ENCODE assay signal across 9 cellular contexts in genomic region chr4:98447648-98448047, GRCh38.
DNase-seq lines count a peak whose midpoint lies in the region; ATAC-seq and TF ChIP-seq lines count a peak whose summit lies in the region.
"Had no signal": no experiment of that assay in that cellular context is flagged by ENCODE, and none has a peak within 500 bp of the region (broad histone marks: within the 10 kb centered on the region; RNA-seq: fewer than 3 reads in every experiment).

No MANE protein-coding gene starts in this region.

- no peaks in the 10 kb centered on the region for H3K27me3 ChIP-seq in HL-60 (ENCODE audit: insufficient read depth, poor library complexity, severe bottlenecking)

- peak overlapping the region; percentile 94 for H3K27ac Mint-ChIP-seq in activated naive CD8-positive, alpha-beta T cell treated with anti-CD3 and anti-CD28 coated beads for 36 hours
- peak overlapping the region; percentile 85 to 96 (median 90) for H3K27ac Mint-ChIP-seq in naive B cell

- H3K36me3 Mint-ChIP-seq in activated naive CD8-positive, alpha-beta T cell treated with anti-CD3 and anti-CD28 coated beads for 36 hours, result peaks cover 31% of the 10 kb centered on the region
- peaks cover 5 to 6% of the 10 kb centered on the region in 2 donors for H3K36me3 Mint-ChIP-seq in naive B cell

- peaks cover 33% of the 10 kb centered on the region for H3K4me1 Mint-ChIP-seq in activated naive CD8-positive, alpha-beta T cell treated with anti-CD3 and anti-CD28 coated beads for 36 hours
- H3K4me1 Mint-ChIP-seq in naive B cell, result peaks cover 31 to 48% (median 45%) of the 10 kb centered on the region in 3 donors

- H3K4me3 Mint-ChIP-seq in activated naive CD8-positive, alpha-beta T cell treated with anti-CD3 and anti-CD28 coated beads for 36 hours, result peak overlapping the region; percentile 57
- peak overlapping the region; percentile 73 to 91 (median 84) for H3K4me3 Mint-ChIP-seq in naive B cell

- no peaks in the 10 kb centered on the region for H3K27me3 Mint-ChIP-seq in activated naive CD8-positive, alpha-beta T cell treated with anti-CD3 and anti-CD28 coated beads for 36 hours
- no peaks in the 10 kb centered on the region for H3K27me3 Mint-ChIP-seq in naive B cell

- peaks cover 2% of the 10 kb centered on the region for H3K9me3 Mint-ChIP-seq in activated naive CD8-positive, alpha-beta T cell treated with anti-CD3 and anti-CD28 coated beads for 36 hours
- peaks cover 0 to 4% (median 0%) of the 10 kb centered on the region in 7 donors for H3K9me3 Mint-ChIP-seq in naive B cell

- peak; percentile 30 for DNase-seq in GM12865 (ENCODE audit: low read depth)
- DNase-seq in HL-60 (ENCODE audit: low read depth in 1 of 2, low spot score in 1 of 2), result peak in 1 of 2 experiments; percentile 20
- no peak for DNase-seq in activated naive CD8-positive, alpha-beta T cell treated with anti-CD3 and anti-CD28 coated beads for 36 hours
- peak; percentile 40 for DNase-seq in naive B cell
- no peak for DNase-seq in SIG-M5 (lab: John Stamatoyannopoulos, UW)
- DNase-seq in NCI-H774 (lab: John Stamatoyannopoulos, UW), result no peak
- DNase-seq: NCI-H2081 treated with DMSO at 0.1 percent for 48 hours, substantia nigra had no signal

- H3K4me3 ChIP-seq in GM12865 (ENCODE audit: low read depth, low read length) (no peak overlapping the region), HL-60 (replicated peaks; ENCODE audit: insufficient read depth, low read length) (no peak overlapping the region)

- peak; percentile 12 to 29 for ATAC-seq in naive B cell (ENCODE audit: low read depth in 2 of 2)
- ATAC-seq in HG02840 (IDR thresholded peaks at IDR 0.05; ENCODE audit: low FRiP score, unreplicated experiment), result no peak

- H3K27ac ChIP-seq in HL-60 (replicated peaks), result peak overlapping the region; percentile 25; the same call in 1 of the 2 replicates

- TF ChIP-seq CTCF in GM12865 (IDR thresholded peaks at IDR 0.05; ENCODE audit: insufficient read depth, low read depth, low read length, missing control alignments) (peak; percentile 6), HL-60 (IDR thresholded peaks at IDR 0.05; ENCODE audit: insufficient read depth, low read length) (no peak)

Comparison
In these comparisons a context has a peak if more than half of its experiments do, and no peak if none do; other contexts are left out.
1. DNase-seq: peak in GM12865 (single experiment) and naive B cell (single experiment); none in activated naive CD8-positive, alpha-beta T cell treated with anti-CD3 and anti-CD28 coated beads for 36 hours (single experiment), SIG-M5 (single experiment) and NCI-H774 (single experiment).